Comparison of ENCODE assay signal across 8 cellular contexts in the genomic region with DNA sequence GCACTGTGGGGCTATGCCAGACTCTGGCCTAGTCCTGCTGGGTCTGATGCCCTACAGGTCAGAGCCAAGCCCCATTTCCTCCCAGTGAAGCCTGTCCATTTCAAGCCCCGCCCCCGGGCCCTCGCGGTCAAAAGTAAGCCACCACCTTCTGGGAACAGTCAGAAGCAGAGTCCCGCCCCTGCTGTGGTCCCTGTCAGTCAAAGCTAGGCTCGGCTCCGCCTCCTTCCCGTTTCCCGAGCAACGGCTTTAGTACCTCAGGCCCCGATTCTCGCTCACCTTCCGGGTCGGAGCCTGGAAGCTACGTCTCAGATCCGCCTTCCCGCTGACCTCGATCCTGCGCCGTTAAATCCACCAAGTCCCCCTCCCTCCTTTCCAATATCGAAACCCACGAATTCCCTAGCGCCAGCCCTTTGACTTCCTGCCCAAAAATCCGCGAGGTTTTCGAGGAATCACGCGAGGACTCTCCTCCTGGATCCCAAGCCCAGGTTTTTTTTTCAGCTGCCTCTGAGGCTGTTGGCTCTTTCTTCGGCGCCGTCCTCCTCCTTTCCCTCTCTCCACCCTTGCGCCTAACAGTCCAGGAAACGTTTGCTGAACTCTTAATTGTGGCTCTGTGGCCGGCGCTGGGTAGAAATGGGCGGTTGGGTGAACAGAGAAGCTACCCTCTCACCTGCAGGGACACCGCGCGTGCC. TPM values are rescaled to one million over a fixed set of nuclear protein-coding genes. Genes with fewer than 3 reads are reported as not detected.
A peak's percentile ranks its signal among the peaks of the same experiment; 100 is the strongest.
DNase-seq lines count a peak whose midpoint lies in the region; ATAC-seq, FAIRE-seq and TF ChIP-seq lines count a peak whose summit lies in the region.

No MANE protein-coding gene starts in this region.

- H3K27me3 ChIP-seq in psoas muscle (ENCODE audit: insufficient read depth in 3 of 3, low read length in 2 of 3): peaks cover 0 to 17% (median under 1%) of the 10 kb centered on the region in 3 donors

- ATAC-seq in HG02798 (IDR thresholded peaks at IDR 0.05; ENCODE audit: poor library complexity, unreplicated experiment) (peak; percentile 97), left ventricle myocardium superior (peak; percentile 93), psoas muscle (peak; percentile 92 to 95 (median 92))

- peaks cover 10% of the 10 kb centered on the region for H3K4me1 ChIP-seq in psoas muscle

- DNase-seq in GM12892 (ENCODE audit: insufficient read length) (peak; percentile 87), NCI-H1436 treated with DMSO at 0.1 percent for 48 hours (lab: John Stamatoyannopoulos, UW) (peak; percentile 85), T-helper 1 cell (peak; percentile 58 to 90 (median 70)), amygdala (lab: John Stamatoyannopoulos, UW) (peak in 54 of 56 donors; percentile 23 to 94 (median 73)), left ventricle myocardium superior (peak; percentile 97), psoas muscle (peak; percentile 97), urothelium cell line (ENCODE audit: low spot score) (peak; percentile 93)

- peak; percentile 77 for TF ChIP-seq POLR2A in GM12892 (IDR thresholded peaks at IDR 0.05; ENCODE audit: low read depth, low read length)

- peak overlapping the region; percentile 71 for H3K4me3 ChIP-seq in psoas muscle

- 2% methylated on average over 39 of the region's 39 CpGs for WGBS in psoas muscle, 3 donors

- FAIRE-seq in GM12892 (lab: Jason Lieb, UNC): peak; percentile 97
- no peak for FAIRE-seq in urothelium cell line (lab: Jason Lieb, UNC)

- peak overlapping the region; percentile 76 for H3K27ac ChIP-seq in psoas muscle

- TF ChIP-seq CTCF in psoas muscle (IDR thresholded peaks at IDR 0.05): no peak

- H3K36me3 ChIP-seq in psoas muscle (ENCODE audit: insufficient read depth in 1 of 2, low read depth in 1 of 2): peaks cover 0 to 4% of the 10 kb centered on the region in 2 donors

- H3K9me3 ChIP-seq in psoas muscle: no peaks in the 10 kb centered on the region

- intact Hi-C loops in left ventricle myocardium superior (cut with micrococcal nuclease): no loop called here
- intact Hi-C loops in psoas muscle (cut with DNase I): loop anchor here (2.0 kb wide), 1 partner anchor 18 kb away; the partner anchor contains the start of gene KAZALD1 (in 2 of the 2)

RNA-seq across cellular contexts. Expression of gene SFXN3, which starts 11.8 kb away (rescaled TPM):
- 2.2 TPM for polyA plus RNA-seq in GM12892 (2012; ENCODE audit: missing spikeins)
- total RNA-seq in left ventricle myocardium superior (11.0 TPM), psoas muscle (1 to 10 TPM; 4.4 to 7.0 (median 4.9) TPM)
- 1 to 10 TPM; 3.2 to 6.1 (median 4.9) TPM for polyA plus RNA-seq in psoas muscle

RNA-seq across cellular contexts. Expression of gene PDZD7, which starts 11.9 kb away (rescaled TPM):
- 0.15 TPM for polyA plus RNA-seq in GM12892 (2012; ENCODE audit: missing spikeins)
- total RNA-seq in left ventricle myocardium superior (0.17 TPM), psoas muscle (under 1 TPM in 2 of 4 donors, not detected in 2; 0.08 to 0.54 TPM)
- under 1 TPM; 0.04 to 0.30 (median 0.06) TPM for polyA plus RNA-seq in psoas muscle

RNA-seq across cellular contexts. Expression of gene KAZALD1, which starts 19.0 kb away (rescaled TPM):
- 0.66 TPM for polyA plus RNA-seq in GM12892 (2012; ENCODE audit: missing spikeins)
- total RNA-seq in left ventricle myocardium superior (7.8 TPM), psoas muscle (10 to 100 TPM in 1 of 4 donors, 1 to 10 TPM in 3; 1.5 to 10.7 (median 5.2) TPM)
- polyA plus RNA-seq in psoas muscle: 1 to 10 TPM; 1.9 to 3.1 (median 3.0) TPM

RNA-seq across cellular contexts. Expression of gene LZTS2, which starts 43.2 kb away (rescaled TPM):
- polyA plus RNA-seq in GM12892 (2012; ENCODE audit: missing spikeins): 4.3 TPM
- 44.9 TPM for total RNA-seq in left ventricle myocardium superior
- total RNA-seq in psoas muscle: 10 to 100 TPM; 20.1 to 66.0 (median 28.7) TPM
- polyA plus RNA-seq in psoas muscle: 10 to 100 TPM; 19.0 to 24.6 (median 20.0) TPM

RNA-seq across cellular contexts. Expression of gene TWNK, which starts 55.5 kb away (rescaled TPM):
- 13.5 TPM for polyA plus RNA-seq in GM12892 (2012; ENCODE audit: missing spikeins)
- total RNA-seq in left ventricle myocardium superior (8.0 TPM), psoas muscle (10 to 100 TPM; 11.0 to 29.0 (median 19.5) TPM)
- polyA plus RNA-seq in psoas muscle: 10 to 100 TPM; 14.7 to 23.8 (median 22.6) TPM

Comparison
In these comparisons a context has a peak if more than half of its experiments do, and no peak if none do; other contexts are left out.
1. Peak in every context shown above with its lines: DNase-seq, ATAC-seq, H3K4me3 ChIP-seq and H3K27ac ChIP-seq.